ENCODE assay signal across 28 cellular contexts in genomic region chr22:46825145-46825544, GRCh38.
"Had no signal": no experiment of that assay in that cellular context is flagged by ENCODE, and none has a peak within 500 bp of the region (broad histone marks: within the 10 kb centered on the region; RNA-seq: fewer than 3 reads in every experiment).

No MANE protein-coding gene starts in this region.

- H3K27me3 Mint-ChIP-seq: type B pancreatic cell had no signal

- DNase-seq: cerebellar nuclear complex; dorsolateral prefrontal cortex; effector CD4-positive, alpha-beta T cell; foreskin melanocyte; glutamatergic neuron; heart right ventricle; hippocampal formation; islet precursor cell; left ventricle myocardium superior; lower lobe of right lung; natural killer cell; stimulated activated CD4-positive, alpha-beta T cell treated with anti-CD3 and anti-CD28 coated beads, Interleukin-12 subunit alpha, Interleukin-12 subunit beta, amount 100 ng/mL, for 4 hours; stimulated activated CD4-positive, alpha-beta T cell treated with anti-CD3 and anti-CD28 coated beads, Interleukin-1b, Interleukin-23, amount 100 ng/mL, for 48 hours; stimulated activated CD4-positive, alpha-beta T cell treated with anti-CD3 and anti-CD28 coated beads, Interleukin-4, amount 100 ng/mL, for 1 hour; stimulated activated CD8-positive, alpha-beta memory T cell treated with anti-CD3 and anti-CD28 coated beads, Interleukin-4, amount 100 ng/mL, for 48 hours; stimulated activated naive CD4-positive, alpha-beta T cell treated with Interleukin-2 at 50 U/mL for 16 hours; stomach; thyroid gland had no signal

- H3K36me3 ChIP-seq: pancreas, prostate gland, right atrium auricular region, thyroid gland had no signal

- FAIRE-seq: pancreas had no signal

- H3K4me1 ChIP-seq: pancreas, prostate gland had no signal

- H3K36me3 Mint-ChIP-seq: natural killer cell had no signal

- H3K4me3 ChIP-seq: dorsolateral prefrontal cortex, heart right ventricle, lower lobe of right lung, pancreas, prostate gland, right atrium auricular region, smooth muscle cell, stomach, thyroid gland had no signal

- H3K27ac ChIP-seq: dorsolateral prefrontal cortex, epithelial cell of prostate, heart right ventricle, lower lobe of right lung, neutrophil, pancreas, prostate gland, right atrium auricular region, stomach, thyroid gland had no signal

- H3K4me3 Mint-ChIP-seq: natural killer cell, neural crest cell, type B pancreatic cell had no signal

- H3K9me3 ChIP-seq: lower lobe of right lung, neutrophil, pancreas, prostate gland, right atrium auricular region, stomach, thyroid gland had no signal

- ATAC-seq: esophagus mucosa, heart right ventricle, left ventricle myocardium superior, lower lobe of right lung, natural killer cell, pancreas, sciatic nerve had no signal

- H3K9me3 Mint-ChIP-seq: type B pancreatic cell had no signal

- H3K27ac Mint-ChIP-seq: type B pancreatic cell had no signal
